Comparison of ENCODE assay signal across 1 cellular context in genomic region chr15:64895285-64896065, GRCh38.
TF ChIP-seq lines count a peak whose summit lies in the region.

No MANE protein-coding gene starts in this region.

TF ChIP-seq in GM23338, 12 proteins besides CTCF, POLR2A, EP300 and RAD21 (continued from another document):
- TF ChIP-seq ZNF462 (CRISPR knock-in tag; IDR thresholded peaks at IDR 0.05), result no peak
- no peak for TF ChIP-seq EZH2 (IDR thresholded peaks at IDR 0.05; ENCODE audit: low read depth, unreplicated experiment)
- no peak for TF ChIP-seq EZH2phosphoT487 (IDR thresholded peaks at IDR 0.05; ENCODE audit: unreplicated experiment)
- no peak for TF ChIP-seq POLR2AphosphoS5 (IDR thresholded peaks at IDR 0.05; ENCODE audit: low read depth)
- no peak for TF ChIP-seq JUNB (IDR thresholded peaks at IDR 0.05; ENCODE audit: unreplicated experiment)
TF ChIP-seq in GM23338: peak in this region for 0.
